Comparison of ENCODE assay signal across 8 cellular contexts in the genomic region with DNA sequence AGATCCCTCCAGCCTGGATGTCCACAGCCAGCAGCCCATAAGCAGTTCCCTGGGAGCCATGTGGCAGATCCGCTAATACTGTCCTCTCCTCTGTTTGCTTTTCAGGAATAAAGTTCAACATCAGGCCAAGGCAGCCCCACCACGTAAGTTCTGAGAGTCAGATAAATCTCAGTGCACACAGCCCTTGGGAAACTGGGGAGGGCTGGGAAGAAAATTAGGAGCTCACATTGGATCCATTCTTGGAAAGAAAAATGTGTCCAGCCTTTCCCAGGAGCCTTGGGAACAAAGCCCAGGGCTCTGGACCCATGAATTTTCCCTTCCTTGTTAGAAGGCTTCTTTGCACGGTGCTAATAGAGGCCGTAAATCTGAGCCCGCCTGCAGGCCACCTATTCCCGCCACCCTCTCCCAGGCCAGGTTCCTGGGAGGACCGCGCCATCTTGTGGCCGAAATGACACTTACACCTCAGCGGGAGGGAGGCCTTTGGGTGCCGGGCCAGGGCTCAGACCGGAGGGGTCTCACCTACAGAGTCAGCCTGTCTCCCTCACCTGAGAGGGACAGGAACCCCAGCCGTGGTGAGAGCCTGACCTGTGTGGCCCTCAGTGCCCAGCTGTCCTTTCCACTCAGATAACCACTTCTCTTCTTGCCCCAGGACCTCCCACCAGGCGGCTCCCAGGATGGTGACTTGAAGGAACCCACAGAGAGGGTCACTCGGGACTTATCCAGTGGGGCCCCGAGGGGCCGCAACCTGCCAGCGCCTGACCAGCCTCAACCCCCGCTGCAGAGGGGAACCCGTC. TPM values are rescaled to one million over a fixed set of nuclear protein-coding genes. Genes with fewer than 3 reads are reported as not detected.
DNase-seq lines count a peak whose midpoint lies in the region; ATAC-seq, FAIRE-seq and TF ChIP-seq lines count a peak whose summit lies in the region.

No MANE protein-coding gene starts in this region.

- H3K4me2 ChIP-seq in endothelial cell of umbilical vein (ENCODE audit: insufficient read depth, low read length), result no peak overlapping the region

- no peak overlapping the region for H3K27ac ChIP-seq in endothelial cell of umbilical vein (ENCODE audit: insufficient read depth, low read depth, low read length)

- H3K4me1 ChIP-seq in endothelial cell of umbilical vein (ENCODE audit: control insufficient read depth, extremely low read depth, insufficient read depth, low read length), result no peaks in the 10 kb centered on the region

- no peak overlapping the region for H2AFZ ChIP-seq in endothelial cell of umbilical vein (ENCODE audit: low read depth, low read length)

- no peak for TF ChIP-seq POLR2A in endothelial cell of umbilical vein (IDR thresholded peaks at IDR 0.05; ENCODE audit: low read depth, low read length)

- dilution Hi-C loops in endothelial cell of umbilical vein (cut with MboI; ENCODE audit: extremely low pct_ligation_motif_present, low sequenced_read_pairs), result no loop called here

- no peak overlapping the region for H3K4me3 ChIP-seq in endothelial cell of umbilical vein (replicated peaks in 1 of 3; ENCODE audit: insufficient read depth in 1 of 3, low read depth in 1 of 3, low read length in 3 of 3)

- H3K9me3 ChIP-seq in endothelial cell of umbilical vein (replicated peaks; ENCODE audit: control insufficient read depth, insufficient read depth, low read length), result no peaks in the 10 kb centered on the region

- TF ChIP-seq CTCF in endothelial cell of umbilical vein (IDR thresholded peaks at IDR 0.05; ENCODE audit: extremely low read depth in 1 of 2, insufficient read depth in 1 of 2, low read depth in 1 of 2, low read length in 2 of 2), result peak; percentile 76 to 82

- DNase-seq in DMS79 (lab: John Stamatoyannopoulos, UW) (peak; percentile 27), HT-29 (ENCODE audit: low spot score) (peak; percentile 87), NOMO-1 (lab: John Stamatoyannopoulos, UW; ENCODE audit: unreplicated experiment in 2 of 2) (peak; percentile 45 to 57), endothelial cell of umbilical vein (ENCODE audit: low read depth, low spot score) (peak; percentile 51), myocyte (ENCODE audit: low read depth) (peak; percentile 68)
- DNase-seq in activated CD8-positive, alpha-beta memory T cell treated with anti-CD3 and anti-CD28 coated beads, Interleukin-2, amount 50 U/mL, for 24 hours (ENCODE audit: extremely low read depth), result peak; percentile 20
- DNase-seq in stimulated activated naive CD4-positive, alpha-beta T cell (lab: John Stamatoyannopoulos, UW), result peak; percentile 14 to 47 (median 34)

- no peak for ATAC-seq in GM21367 (IDR thresholded peaks at IDR 0.05; ENCODE audit: unreplicated experiment)

- no peaks in the 10 kb centered on the region for H3K27me3 ChIP-seq in endothelial cell of umbilical vein (ENCODE audit: control insufficient read depth in 2 of 2, insufficient read depth in 2 of 2, low read length in 2 of 2)

- intact Hi-C loops in endothelial cell of umbilical vein (cut with micrococcal nuclease), result loop anchor here (1.0 to 2.0 kb wide), 4 partner anchors 341 to 536 kb away; no protein-coding TSS in a partner anchor

- no peaks in the 10 kb centered on the region for H3K9me1 ChIP-seq in endothelial cell of umbilical vein (replicated peaks; ENCODE audit: control insufficient read depth, extremely low read depth, insufficient read depth, low read length)

- CTCF ChIA-PET in endothelial cell of umbilical vein (lab: Charles Lee), result interaction anchor here (0.7 to 8.7 kb wide), 16 partner anchors 8 to 627 kb away, joined by 3 to 284 read pairs (median 3); no protein-coding TSS in a partner anchor

- POLR2A ChIA-PET in endothelial cell of umbilical vein (lab: Charles Lee), result no interaction called here

- H3K79me2 ChIP-seq in endothelial cell of umbilical vein (ENCODE audit: control insufficient read depth, insufficient read depth, low read length), result no peaks in the 10 kb centered on the region

- no peak overlapping the region for H3K9ac ChIP-seq in endothelial cell of umbilical vein (replicated peaks; ENCODE audit: extremely low read depth, insufficient read depth, low read length)

- peak; percentile 81 for FAIRE-seq in endothelial cell of umbilical vein (lab: Jason Lieb, UNC)

- H3K36me3 ChIP-seq in endothelial cell of umbilical vein (ENCODE audit: control insufficient read depth in 2 of 2, extremely low read depth in 1 of 2, insufficient read depth in 2 of 2, low read length in 2 of 2), result no peaks in the 10 kb centered on the region

- BruUV-seq in endothelial cell of umbilical vein (replicated peaks; lab: Mats Ljungman, UMichigan), result no TSS peak

- no peaks in the 10 kb centered on the region for H4K20me1 ChIP-seq in endothelial cell of umbilical vein (replicated peaks; ENCODE audit: control insufficient read depth, extremely low read depth, insufficient read depth, low read length)

TF ChIP-seq in endothelial cell of umbilical vein, 7 proteins besides CTCF, POLR2A, EP300 and RAD21:
- TF ChIP-seq JUN (IDR thresholded peaks at IDR 0.05; ENCODE audit: borderline replicate concordance, insufficient read depth, insufficient read length, low read depth) (no peak), MYC (IDR thresholded peaks at IDR 0.05; ENCODE audit: low read depth, low read length) (no peak), EZH2 (IDR thresholded peaks at IDR 0.05; ENCODE audit: borderline replicate concordance, low read depth, low read length, severe bottlenecking) (no peak), POLR2AphosphoS5 (IDR thresholded peaks at IDR 0.05; ENCODE audit: insufficient read depth, low read depth, low read length) (no peak), FOS (IDR thresholded peaks at IDR 0.05; ENCODE audit: borderline replicate concordance, insufficient read depth, low read length) (no peak), GATA2 (IDR thresholded peaks at IDR 0.05; ENCODE audit: insufficient read depth, insufficient read length, low read depth, low read length) (no peak), MAX (IDR thresholded peaks at IDR 0.05; ENCODE audit: insufficient read depth, insufficient read length) (no peak)

RNA-seq across cellular contexts. Expression of gene KCTD15, which starts 25.2 kb away (rescaled TPM):
- 25.4 and 28.1 TPM in 2 replicates for total RNA-seq in HT-29 (2014; rRNA removed; shearing (Covaris generic))
- total RNA-seq in endothelial cell of umbilical vein, result 49.5 and 57.7 TPM in 2 replicates
- polyA plus RNA-seq in endothelial cell of umbilical vein, result 51.8 and 69.5 TPM in 2 replicates
- polyA plus RNA-seq in endothelial cell of umbilical vein (2011; cell fraction: cytosol; rRNA removed), result 33.4 and 40.6 TPM in 2 replicates
- polyA plus RNA-seq in endothelial cell of umbilical vein (2011; cell fraction: nucleus; rRNA removed), result 111 and 124 TPM in 2 replicates
- polyA plus RNA-seq in endothelial cell of umbilical vein (2012), result 18.6 and 18.8 TPM in 2 replicates
- polyA minus RNA-seq in endothelial cell of umbilical vein, result 33.7 and 40.8 TPM in 2 replicates
- polyA minus RNA-seq in endothelial cell of umbilical vein (2011; cell fraction: cytosol; rRNA and poly(A)+ RNA removed), result 33.6 TPM
- polyA minus RNA-seq in endothelial cell of umbilical vein (2011; cell fraction: nucleus; rRNA and poly(A)+ RNA removed), result 20.7 and 30.1 TPM in 2 replicates
- 10.7 and 11.6 TPM in 2 replicates for total RNA-seq in myocyte
- 5.2 TPM for polyA plus RNA-seq in myocyte (2012)

Comparison
In these comparisons a context has a peak if more than half of its experiments do, and no peak if none do; other contexts are left out.
1. DNase-seq: peak in every context shown above with its lines; median percentile 87 in HT-29; 68 in myocyte; 51 in NOMO-1; 51 in endothelial cell of umbilical vein; 34 in stimulated activated naive CD4-positive, alpha-beta T cell; 27 in DMS79; 20 in activated CD8-positive, alpha-beta memory T cell treated with anti-CD3 and anti-CD28 coated beads, Interleukin-2, amount 50 U/mL, for 24 hours.